ENCODE assay signal across 15 cellular contexts in genomic region chr2:137535897-137536296, GRCh38.
"Had no signal": no experiment of that assay in that cellular context is flagged by ENCODE, and none has a peak within 500 bp of the region (broad histone marks: within the 10 kb centered on the region; RNA-seq: fewer than 3 reads in every experiment).

No MANE protein-coding gene starts in this region.

- H3K4me1 ChIP-seq: parathyroid adenoma, sigmoid colon had no signal

- H3K9me3 ChIP-seq: mucosa of descending colon, neutrophil, sigmoid colon had no signal

- ATAC-seq: activated CD4-positive, alpha-beta T cell treated with anti-CD3 and anti-CD28 coated beads for 36 hours; left ventricle myocardium superior; mucosa of descending colon; naive thymus-derived CD4-positive, alpha-beta T cell had no signal

- H3K27ac ChIP-seq: coronary artery, neutrophil, parathyroid adenoma, sigmoid colon had no signal

- H3K9ac ChIP-seq: parathyroid adenoma had no signal

- H3K36me3 ChIP-seq: neutrophil, sigmoid colon had no signal

- H3K27me3 ChIP-seq: neutrophil, sigmoid colon had no signal

- H2AFZ ChIP-seq: parathyroid adenoma had no signal

- DNase-seq: activated CD4-positive, alpha-beta memory T cell treated with anti-CD3 and anti-CD28 coated beads for 36 hours; activated CD4-positive, alpha-beta T cell treated with anti-CD3 and anti-CD28 coated beads for 36 hours; activated gamma-delta T cell; activated T-cell treated with anti-CD3 and anti-CD28 coated beads, Interleukin-2, amount 50 U/mL, for 48 hours; amygdala; foreskin fibroblast; left ventricle myocardium superior; mucosa of descending colon; naive thymus-derived CD4-positive, alpha-beta T cell; sigmoid colon; stimulated activated CD4-positive, alpha-beta T cell treated with anti-CD3 and anti-CD28 coated beads, Interleukin-12 subunit alpha, Interleukin-12 subunit beta, amount 100 ng/mL, for 4 hours; stimulated activated CD4-positive, alpha-beta T cell treated with anti-CD3 and anti-CD28 coated beads, Interleukin-2, amount 100 ng/mL, for 24 hours had no signal

- H3K4me3 ChIP-seq: coronary artery, mucosa of descending colon, sigmoid colon had no signal

- H3K79me2 ChIP-seq: parathyroid adenoma had no signal
